Comparison of ENCODE assay signal across 10 cellular contexts in genomic region chr9:137053944-137054931, GRCh38. TPM values are rescaled to one million over a fixed set of nuclear protein-coding genes. Genes with fewer than 3 reads are reported as not detected.
A peak's percentile ranks its signal among the peaks of the same experiment; 100 is the strongest.
DNase-seq lines count a peak whose midpoint lies in the region; ATAC-seq and TF ChIP-seq lines count a peak whose summit lies in the region.
"Had no signal": no experiment of that assay in that cellular context is flagged by ENCODE, and none has a peak within 500 bp of the region (broad histone marks: within the 10 kb centered on the region; RNA-seq: fewer than 3 reads in every experiment).

ENTPD2 (minus strand) TSS chr9:137054061; CDS start chr9:137053997, 64 bp downstream.

- no peaks in the 10 kb centered on the region for H3K4me1 ChIP-seq in foreskin keratinocyte
- H3K4me1 ChIP-seq in gastrocnemius medialis, result peaks cover 8 to 12% of the 10 kb centered on the region in 2 donors

- in situ Hi-C loops in gastrocnemius medialis (cut with MboI; ENCODE audit: low sequenced_read_pairs in 4 of 4), result no loop called here

- peak; percentile 59 to 80 (median 68) for DNase-seq in NCI-H1417 (lab: John Stamatoyannopoulos, UW)
- DNase-seq in NCI-H1417 treated with DMSO at 0.1 percent for 48 hours (lab: John Stamatoyannopoulos, UW), result no peak
- no peak for DNase-seq in foreskin keratinocyte
- no peak for DNase-seq in gastrocnemius medialis
- DNase-seq in CD1c-positive myeloid dendritic cell (ENCODE audit: extremely low spot score), result no peak
- no peak for DNase-seq in SW 1271 (lab: John Stamatoyannopoulos, UW)

- H3K27me3 ChIP-seq in foreskin keratinocyte (peaks cover 31% of the 10 kb centered on the region), gastrocnemius medialis (peaks cover 22 to 59% (median 58%) of the 10 kb centered on the region in 3 donors)

- ATAC-seq in foreskin keratinocyte, result peak; percentile 66
- ATAC-seq in gastrocnemius medialis, result no peak
- ATAC-seq in HG03045 (IDR thresholded peaks at IDR 0.05; ENCODE audit: unreplicated experiment), result no peak

- peak within 1 kb of the TSS in 2 of 4 donors; percentile 18 to 36 for H3K4me3 ChIP-seq in gastrocnemius medialis

- intact Hi-C loops in gastrocnemius medialis (cut with DNase I; ENCODE audit: low total_unique reads), result no loop called here

- H3K9me3 ChIP-seq in gastrocnemius medialis, result no peaks in the 10 kb centered on the region

- H3K36me3 ChIP-seq in gastrocnemius medialis, result no peaks in the 10 kb centered on the region

- no peak for TF ChIP-seq POLR2A in gastrocnemius medialis (IDR thresholded peaks at IDR 0.05)

- peak within 1 kb of the TSS; percentile 77 for H3K27ac ChIP-seq in VCaP
- no peak within 1 kb of the TSS for H3K27ac ChIP-seq in foreskin keratinocyte
- H3K27ac ChIP-seq in gastrocnemius medialis, result peak within 1 kb of the TSS in 3 of 4 donors; percentile 49 to 64 (median 63)

- TF ChIP-seq CTCF in VCaP (conservative IDR thresholded peaks at IDR 0.05) (no peak), foreskin keratinocyte (conservative IDR thresholded peaks at IDR 0.05) (no peak), gastrocnemius medialis (IDR thresholded peaks at IDR 0.05 in 4 of 5, conservative IDR thresholded peaks at IDR 0.05 in 1 of 5) (no peak)

RNA-seq across cellular contexts. Expression of gene ENTPD2, which starts in this region (rescaled TPM):
- total RNA-seq in foreskin keratinocyte, result 0.56 and 0.75 TPM in 2 replicates
- 1.4 and 1.6 TPM in 2 replicates for polyA plus RNA-seq in foreskin keratinocyte
- total RNA-seq in gastrocnemius medialis, result under 1 TPM in 2 of 4 donors, not detected in 2; 0.22 to 0.55 TPM
- total RNA-seq: fibroblast of villous mesenchyme, M059J had no signal

Comparison
In these comparisons a context has a peak if more than half of its experiments do, and no peak if none do; other contexts are left out.
1. DNase-seq: peak in NCI-H1417 (3 of 3); none in NCI-H1417 treated with DMSO at 0.1 percent for 48 hours (single experiment), foreskin keratinocyte (0 of 2), gastrocnemius medialis (0 of 2), CD1c-positive myeloid dendritic cell (single experiment) and SW 1271 (0 of 2).